1 cellular context compared by ENCODE assay signal in the genomic region with DNA sequence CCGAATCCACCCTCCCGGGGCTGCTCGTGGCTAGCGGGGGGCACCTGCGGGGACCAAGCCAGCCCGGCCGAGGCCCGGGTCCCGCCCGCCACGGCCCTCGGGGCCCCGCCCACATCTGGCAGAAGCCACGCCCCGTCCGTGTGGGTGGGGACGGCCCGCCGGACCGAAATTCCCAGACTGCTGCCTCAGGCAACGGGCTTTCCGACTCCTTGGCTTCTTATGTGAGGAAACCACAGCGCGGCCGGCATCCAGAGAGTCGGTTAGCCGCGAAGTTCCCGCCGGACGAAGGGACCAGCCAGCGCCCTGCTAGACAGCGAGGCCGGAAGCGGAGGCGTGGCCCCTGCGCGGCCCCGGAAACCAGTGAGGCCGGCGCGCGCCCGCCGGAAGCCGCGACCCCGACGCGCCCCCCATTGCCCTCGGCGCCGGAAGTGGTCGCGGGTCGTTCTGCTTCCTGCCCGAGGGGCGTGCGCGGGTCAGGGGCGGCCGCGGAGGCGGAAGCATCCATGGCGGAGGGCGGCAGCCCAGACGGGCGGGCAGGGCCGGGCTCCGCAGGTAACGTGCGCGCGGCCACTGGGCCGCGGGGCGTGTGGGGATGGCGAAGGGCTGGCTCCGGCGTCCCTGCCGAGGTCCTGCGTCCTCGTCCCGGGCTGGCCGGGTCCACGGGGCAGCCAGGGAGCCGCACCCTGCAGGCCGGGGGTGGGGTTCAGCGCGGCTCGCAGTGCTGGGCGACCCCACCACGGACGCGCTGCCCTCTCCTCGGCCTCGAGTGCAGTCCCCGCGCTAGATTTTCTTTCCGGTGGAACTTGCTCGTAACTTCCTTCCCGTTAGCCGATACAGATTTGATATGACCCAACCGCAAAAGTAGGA.
TF ChIP-seq lines count a peak whose summit lies in the region.

A gene with protein sequence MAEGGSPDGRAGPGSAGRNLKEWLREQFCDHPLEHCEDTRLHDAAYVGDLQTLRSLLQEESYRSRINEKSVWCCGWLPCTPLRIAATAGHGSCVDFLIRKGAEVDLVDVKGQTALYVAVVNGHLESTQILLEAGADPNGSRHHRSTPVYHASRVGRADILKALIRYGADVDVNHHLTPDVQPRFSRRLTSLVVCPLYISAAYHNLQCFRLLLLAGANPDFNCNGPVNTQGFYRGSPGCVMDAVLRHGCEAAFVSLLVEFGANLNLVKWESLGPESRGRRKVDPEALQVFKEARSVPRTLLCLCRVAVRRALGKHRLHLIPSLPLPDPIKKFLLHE (plus strand): TSS at position 360 of the 867 bp plus-strand sequence. CDS start 144 bp downstream, at position 504.

TF ChIP-seq in K562, 482 proteins besides CTCF, POLR2A, EP300 and RAD21 (continued from another document and continues in another):
- TF ChIP-seq, protein P1, sequence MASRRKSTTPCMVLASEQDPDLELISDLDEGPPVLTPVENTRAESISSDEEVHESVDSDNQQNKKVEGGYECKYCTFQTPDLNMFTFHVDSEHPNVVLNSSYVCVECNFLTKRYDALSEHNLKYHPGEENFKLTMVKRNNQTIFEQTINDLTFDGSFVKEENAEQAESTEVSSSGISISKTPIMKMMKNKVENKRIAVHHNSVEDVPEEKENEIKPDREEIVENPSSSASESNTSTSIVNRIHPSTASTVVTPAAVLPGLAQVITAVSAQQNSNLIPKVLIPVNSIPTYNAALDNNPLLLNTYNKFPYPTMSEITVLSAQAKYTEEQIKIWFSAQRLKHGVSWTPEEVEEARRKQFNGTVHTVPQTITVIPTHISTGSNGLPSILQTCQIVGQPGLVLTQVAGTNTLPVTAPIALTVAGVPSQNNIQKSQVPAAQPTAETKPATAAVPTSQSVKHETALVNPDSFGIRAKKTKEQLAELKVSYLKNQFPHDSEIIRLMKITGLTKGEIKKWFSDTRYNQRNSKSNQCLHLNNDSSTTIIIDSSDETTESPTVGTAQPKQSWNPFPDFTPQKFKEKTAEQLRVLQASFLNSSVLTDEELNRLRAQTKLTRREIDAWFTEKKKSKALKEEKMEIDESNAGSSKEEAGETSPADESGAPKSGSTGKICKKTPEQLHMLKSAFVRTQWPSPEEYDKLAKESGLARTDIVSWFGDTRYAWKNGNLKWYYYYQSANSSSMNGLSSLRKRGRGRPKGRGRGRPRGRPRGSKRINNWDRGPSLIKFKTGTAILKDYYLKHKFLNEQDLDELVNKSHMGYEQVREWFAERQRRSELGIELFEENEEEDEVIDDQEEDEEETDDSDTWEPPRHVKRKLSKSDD (conservative IDR thresholded peaks at IDR 0.05; ENCODE audit: low read length), result no peak
- TF ChIP-seq SAFB (IDR thresholded peaks at IDR 0.05; ENCODE audit: borderline replicate concordance, low read depth, low read length), result 0 out of 2 replicates have a peak, but pooled peaks have one; percentile 16
- peak; percentile 58; the same call in 1 of the 2 replicates for TF ChIP-seq ZFX (CRISPR knock-in tag; IDR thresholded peaks at IDR 0.05)
- TF ChIP-seq SRSF1 (IDR thresholded peaks at IDR 0.05; ENCODE audit: low read depth, low read length), result no peak
- TF ChIP-seq NR3C1 (CRISPR knock-in tag; IDR thresholded peaks at IDR 0.05), result no peak
- peak in 2 of 3 experiments; percentile 54 to 83; a peak in 3 of 6 replicates for TF ChIP-seq ZBTB11 (CRISPR knock-in tag; IDR thresholded peaks at IDR 0.05)
- TF ChIP-seq, protein P2, sequence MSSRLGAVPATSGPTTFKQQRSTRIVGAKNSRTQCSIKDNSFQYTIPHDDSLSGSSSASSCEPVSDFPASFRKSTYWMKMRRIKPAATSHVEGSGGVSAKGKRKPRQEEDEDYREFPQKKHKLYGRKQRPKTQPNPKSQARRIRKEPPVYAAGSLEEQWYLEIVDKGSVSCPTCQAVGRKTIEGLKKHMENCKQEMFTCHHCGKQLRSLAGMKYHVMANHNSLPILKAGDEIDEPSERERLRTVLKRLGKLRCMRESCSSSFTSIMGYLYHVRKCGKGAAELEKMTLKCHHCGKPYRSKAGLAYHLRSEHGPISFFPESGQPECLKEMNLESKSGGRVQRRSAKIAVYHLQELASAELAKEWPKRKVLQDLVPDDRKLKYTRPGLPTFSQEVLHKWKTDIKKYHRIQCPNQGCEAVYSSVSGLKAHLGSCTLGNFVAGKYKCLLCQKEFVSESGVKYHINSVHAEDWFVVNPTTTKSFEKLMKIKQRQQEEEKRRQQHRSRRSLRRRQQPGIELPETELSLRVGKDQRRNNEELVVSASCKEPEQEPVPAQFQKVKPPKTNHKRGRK (tag; IDR thresholded peaks at IDR 0.05), result no peak
- TF ChIP-seq PHF21A (IDR thresholded peaks at IDR 0.05; ENCODE audit: borderline replicate concordance, low read depth), result no peak
- TF ChIP-seq POLR2B (IDR thresholded peaks at IDR 0.05; ENCODE audit: low read depth, partially characterized antibody), result peak; percentile 58
- TF ChIP-seq, protein P3, sequence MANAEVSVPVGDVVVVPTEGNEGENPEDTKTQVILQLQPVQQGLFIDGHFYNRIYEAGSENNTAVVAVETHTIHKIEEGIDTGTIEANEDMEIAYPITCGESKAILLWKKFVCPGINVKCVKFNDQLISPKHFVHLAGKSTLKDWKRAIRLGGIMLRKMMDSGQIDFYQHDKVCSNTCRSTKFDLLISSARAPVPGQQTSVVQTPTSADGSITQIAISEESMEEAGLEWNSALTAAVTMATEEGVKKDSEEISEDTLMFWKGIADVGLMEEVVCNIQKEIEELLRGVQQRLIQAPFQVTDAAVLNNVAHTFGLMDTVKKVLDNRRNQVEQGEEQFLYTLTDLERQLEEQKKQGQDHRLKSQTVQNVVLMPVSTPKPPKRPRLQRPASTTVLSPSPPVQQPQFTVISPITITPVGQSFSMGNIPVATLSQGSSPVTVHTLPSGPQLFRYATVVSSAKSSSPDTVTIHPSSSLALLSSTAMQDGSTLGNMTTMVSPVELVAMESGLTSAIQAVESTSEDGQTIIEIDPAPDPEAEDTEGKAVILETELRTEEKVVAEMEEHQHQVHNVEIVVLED (CRISPR knock-in tag; IDR thresholded peaks at IDR 0.05), result peak; percentile 59
- no peak for TF ChIP-seq ZNF76 (CRISPR knock-in tag; IDR thresholded peaks at IDR 0.05; ENCODE audit: borderline replicate concordance)
- TF ChIP-seq ERF (CRISPR knock-in tag; IDR thresholded peaks at IDR 0.05), result 0 out of 2 replicates have a peak, but pooled peaks have one; percentile 27
- TF ChIP-seq ZNF592 (IDR thresholded peaks at IDR 0.05), result 0 out of 2 replicates have a peak, but pooled peaks have one; percentile 21
- peak; percentile 84 for TF ChIP-seq ETS1 (conservative IDR thresholded peaks at IDR 0.05; ENCODE audit: control insufficient read depth, low read depth, low read length)
- TF ChIP-seq AFF4 (CRISPR knock-in tag; IDR thresholded peaks at IDR 0.05), result 0 out of 2 replicates have a peak, but pooled peaks have one; percentile 23
- no peak for TF ChIP-seq ZNF133 (CRISPR knock-in tag; IDR thresholded peaks at IDR 0.05)
- no peak for TF ChIP-seq BMI1 (IDR thresholded peaks at IDR 0.05; ENCODE audit: low read length)
- TF ChIP-seq POLR2G (IDR thresholded peaks at IDR 0.05; ENCODE audit: low read depth, low read length), result peak; percentile 86
- no peak; the same call in 1 of the 2 replicates for TF ChIP-seq HINFP (tag; conservative IDR thresholded peaks at IDR 0.05; ENCODE audit: low read depth)
- peak in 1 of 2 experiments; percentile 21 for TF ChIP-seq E2F6 (IDR thresholded peaks at IDR 0.05; ENCODE audit: borderline replicate concordance in 1 of 2, extremely low read depth in 1 of 2, insufficient read depth in 1 of 2, insufficient read length in 1 of 2, low read depth in 1 of 2, low read length in 1 of 2, poor library complexity in 1 of 2, severe bottlenecking in 1 of 2)
- TF ChIP-seq POLR2AphosphoS5 (IDR thresholded peaks at IDR 0.05; ENCODE audit: control insufficient read depth, insufficient read depth, low read depth, low read length), result 0 out of 2 replicates have a peak, but pooled peaks have one; percentile 37
